22 cellular contexts compared by ENCODE assay signal in the genomic region with DNA sequence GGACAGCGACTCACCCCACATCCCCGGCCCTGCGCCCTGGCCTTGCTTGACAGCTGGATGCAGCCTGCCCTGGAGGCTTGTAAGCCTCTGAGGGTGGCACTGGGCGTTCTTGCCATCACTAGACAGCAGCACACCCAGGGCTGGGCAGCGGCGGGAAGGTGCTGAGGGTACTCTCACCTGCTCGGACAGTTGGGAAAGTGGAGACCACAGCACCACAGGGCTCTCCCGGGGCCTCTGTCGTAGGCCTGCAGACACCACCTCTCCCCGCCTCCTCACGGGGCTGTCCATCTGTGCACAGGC. TPM values are rescaled to one million over a fixed set of nuclear protein-coding genes. Genes with fewer than 3 reads are reported as not detected.
DNase-seq lines count a peak whose midpoint lies in the region; ATAC-seq, FAIRE-seq and TF ChIP-seq lines count a peak whose summit lies in the region.
"Had no signal": no experiment of that assay in that cellular context is flagged by ENCODE, and none has a peak within 500 bp of the region (broad histone marks: within the 10 kb centered on the region; RNA-seq: fewer than 3 reads in every experiment).

No MANE protein-coding gene starts in this region.

- no peak overlapping the region for H4K8ac ChIP-seq in neuronal stem cell (ENCODE audit: low read depth, low read length)

- FAIRE-seq in HepG2 (lab: Jason Lieb, UNC), result no peak
- FAIRE-seq: A204.1, G401.6, GM12892, H54 had no signal

- TF ChIP-seq EP300 in SK-N-SH (IDR thresholded peaks at IDR 0.05; ENCODE audit: borderline replicate concordance in 1 of 2, low read depth in 1 of 2, low read length in 1 of 2) (no peak), HepG2 (IDR thresholded peaks at IDR 0.05; ENCODE audit: low read depth in 2 of 2, low read length in 2 of 2) (no peak), HepG2 (CRISPR knock-in tag; IDR thresholded peaks at IDR 0.05; ENCODE audit: borderline replicate concordance) (no peak)

- H3K9me3 Mint-ChIP-seq in T-helper 2 cell treated with Interferon-gamma antibody and Interleukin-4, amounts not matched to agents 5 μg/mL and 100 μg/mL, for 36 hours, result peaks cover 6% of the 10 kb centered on the region

- no peak overlapping the region for H2BK12ac ChIP-seq in neuronal stem cell (ENCODE audit: low read length)

- H3F3A ChIP-seq in SK-N-SH (replicated peaks; ENCODE audit: insufficient read depth), result no peaks in the 10 kb centered on the region

- no peak overlapping the region for H3K27ac ChIP-seq in SK-N-SH (ENCODE audit: low read depth in 2 of 2, low read length in 1 of 2)
- H3K27ac ChIP-seq in HepG2 (ENCODE audit: extremely low read length, insufficient read depth, low read length), result no peak overlapping the region
- no peak overlapping the region for H3K27ac ChIP-seq in right lobe of liver
- H3K27ac ChIP-seq in neuronal stem cell (replicated peaks; ENCODE audit: low read length), result no peak overlapping the region
- H3K27ac ChIP-seq: 22Rv1, BLaER1, C4-2B had no signal

- TF ChIP-seq RAD21 in SK-N-SH (IDR thresholded peaks at IDR 0.05; ENCODE audit: low read length) (no peak), HepG2 (CRISPR knock-in tag; IDR thresholded peaks at IDR 0.05) (no peak)

- no peak for ATAC-seq in SK-N-SH treated with all-trans-retinoic acid at 6 μM for 48 hours
- ATAC-seq in HepG2, result peak; percentile 13
- ATAC-seq in right lobe of liver, result no peak
- ATAC-seq: CD8-positive, alpha-beta T cell had no signal

- no peaks in the 10 kb centered on the region for H3K27me3 Mint-ChIP-seq in T-helper 2 cell treated with Interferon-gamma antibody and Interleukin-4, amounts not matched to agents 5 μg/mL and 100 μg/mL, for 36 hours (ENCODE audit: low read depth)
- H3K27me3 Mint-ChIP-seq: B cell; CD4-positive, CD25-positive, alpha-beta regulatory T cell had no signal

- 40% methylated on average over 1 of the region's 11 CpGs for WGBS in SK-N-SH (ENCODE audit: low lambda C conversion rate)
- no CpG with 5 or more reads among the region's 11 CpGs for WGBS in HepG2 (ENCODE audit: low lambda C conversion rate)
- WGBS in right lobe of liver (ENCODE audit: insufficient coverage, low coverage, low lambda C conversion rate, missing lambda C conversion rate), result 80% methylated on average over 1 of the region's 11 CpGs
- no CpG with 5 or more reads among the region's 11 CpGs for WGBS in neuronal stem cell (ENCODE audit: extremely low coverage in 2 of 2, insufficient read length in 2 of 2, insufficient replicate concordance in 1 of 2), 2 donors

- TF ChIP-seq POLR2A in HepG2 (IDR thresholded peaks at IDR 0.05; ENCODE audit: insufficient read depth in 1 of 2, low read depth in 2 of 2, low read length in 2 of 2) (no peak), right lobe of liver (IDR thresholded peaks at IDR 0.05) (no peak)

- no peak overlapping the region for H2BK120ac ChIP-seq in neuronal stem cell (ENCODE audit: low read depth, low read length)

- no peaks in the 10 kb centered on the region for H3K79me2 ChIP-seq in SK-N-SH (ENCODE audit: insufficient read depth)
- H3K79me2 ChIP-seq in HepG2 (ENCODE audit: insufficient read depth, low read length), result no peaks in the 10 kb centered on the region

- TF ChIP-seq CTCF in SK-N-SH (IDR thresholded peaks at IDR 0.05) (no peak), HepG2 (CRISPR knock-in tag; IDR thresholded peaks at IDR 0.05) (no peak), right lobe of liver (IDR thresholded peaks at IDR 0.05) (no peak)

- H2AK5ac ChIP-seq in neuronal stem cell (ENCODE audit: low read depth, low read length), result peak overlapping the region; percentile 84

- H3K4me3 ChIP-seq in SK-N-SH (ENCODE audit: low read depth in 2 of 2, low read length in 1 of 2) (no peak overlapping the region), HepG2 (replicated peaks in 1 of 3; ENCODE audit: insufficient read depth in 1 of 3, low read depth in 2 of 3, low read length in 3 of 3) (no peak overlapping the region), right lobe of liver (no peak overlapping the region), neuronal stem cell (ENCODE audit: low read length in 2 of 2) (peak overlapping the region in 1 of 2 donors; percentile 58)
- H3K4me3 ChIP-seq: BLaER1, HAP-1 had no signal

- H3K9me2 ChIP-seq in SK-N-SH, result no peaks in the 10 kb centered on the region

- H3K4ac ChIP-seq in neuronal stem cell (ENCODE audit: low read length), result no peak overlapping the region

- no peaks in the 10 kb centered on the region for H3K27me3 ChIP-seq in SK-N-SH (ENCODE audit: insufficient read depth)
- peaks cover 15 to 73% of the 10 kb centered on the region in 2 experiments for H3K27me3 ChIP-seq in HepG2 (ENCODE audit: control insufficient read depth in 1 of 2, insufficient read depth in 2 of 2, low read length in 2 of 2)
- H3K27me3 ChIP-seq in right lobe of liver, result no peaks in the 10 kb centered on the region
- H3K27me3 ChIP-seq in neuronal stem cell (ENCODE audit: control insufficient read depth in 3 of 3, insufficient read depth in 3 of 3, low read depth in 1 of 3, low read length in 3 of 3), result no peaks in the 10 kb centered on the region
- H3K27me3 ChIP-seq: BLaER1 had no signal

- peak overlapping the region; percentile 6 for H2BK5ac ChIP-seq in neuronal stem cell (ENCODE audit: low read length)

- H3K4me1 ChIP-seq in SK-N-SH (ENCODE audit: control insufficient read depth in 1 of 2, insufficient read depth in 2 of 2, low read depth in 1 of 2, low read length in 1 of 2) (no peaks in the 10 kb centered on the region), HepG2 (ENCODE audit: insufficient read depth, low read length) (no peaks in the 10 kb centered on the region), right lobe of liver (no peaks in the 10 kb centered on the region), neuronal stem cell (ENCODE audit: control insufficient read depth in 2 of 2, insufficient read depth in 1 of 2, low read depth in 1 of 2, low read length in 2 of 2) (peaks cover under 1 to 1% of the 10 kb centered on the region in 2 donors)
- H3K4me1 ChIP-seq: BLaER1 had no signal

- BruUV-seq in HepG2 (replicated peaks; lab: Mats Ljungman, UMichigan), result no TSS peak

- H3K36me3 ChIP-seq in SK-N-SH (replicated peaks in 1 of 2; ENCODE audit: control insufficient read depth in 1 of 2, insufficient read depth in 2 of 2, low read length in 1 of 2) (no peaks in the 10 kb centered on the region), HepG2 (replicated peaks in 1 of 2; ENCODE audit: control insufficient read depth in 1 of 2, insufficient read depth in 2 of 2, low read length in 2 of 2) (no peaks in the 10 kb centered on the region), right lobe of liver (no peaks in the 10 kb centered on the region), neuronal stem cell (replicated peaks in 1 of 2; ENCODE audit: control insufficient read depth in 2 of 2, insufficient read depth in 2 of 2, low read length in 2 of 2) (no peaks in the 10 kb centered on the region)
- H3K36me3 ChIP-seq: BLaER1, HAP-1 had no signal

- no peak overlapping the region for H3K27ac Mint-ChIP-seq in T-helper 2 cell treated with Interferon-gamma antibody and Interleukin-4, amounts not matched to agents 5 μg/mL and 100 μg/mL, for 36 hours
- H3K27ac Mint-ChIP-seq: B cell; CD4-positive, CD25-positive, alpha-beta regulatory T cell; CD8-positive, alpha-beta T cell; HFFc6 had no signal

- no peak overlapping the region for H2BK15ac ChIP-seq in neuronal stem cell (ENCODE audit: low read length)

- in situ Hi-C loops in HepG2 (cut with HindIII; ENCODE audit: extremely low pct_ligation_motif_present, low pct_unique_long_range_greater_than_20kb), result no loop called here

- POLR2A ChIA-PET in SK-N-SH (lab: Yijun Ruan, JAX), result no interaction called here
- POLR2A ChIA-PET in HepG2 (lab: Yijun Ruan, JAX), result no interaction called here

- no peaks in the 10 kb centered on the region for H3K4me1 Mint-ChIP-seq in T-helper 2 cell treated with Interferon-gamma antibody and Interleukin-4, amounts not matched to agents 5 μg/mL and 100 μg/mL, for 36 hours (ENCODE audit: low read depth)
- H3K4me1 Mint-ChIP-seq: B cell had no signal

- H3K23ac ChIP-seq in neuronal stem cell (ENCODE audit: low read depth, low read length, poor library complexity), result no peak overlapping the region

- DNase-seq in SK-N-SH (peak; percentile 14), HepG2 (ENCODE audit: low spot score) (no peak), right lobe of liver (no peak), neuronal stem cell (ENCODE audit: low spot score) (no peak)
- DNase-seq in T-helper 2 cell treated with Interferon-gamma antibody and Interleukin-4, amounts not matched to agents 5 μg/mL and 100 μg/mL, for 36 hours (ENCODE audit: low spot score), result no peak
- DNase-seq: Caco-2; CD4-positive, CD25-positive, alpha-beta regulatory T cell; CD8-positive, alpha-beta T cell; DMS153; DND-41; GOT3; HFFc6 had no signal

- CTCF ChIA-PET in SK-N-SH (lab: Yijun Ruan, JAX) (interaction anchor here (0.9 kb wide), 1 partner anchor 175 kb away, joined by 3 read pairs; no protein-coding TSS in a partner anchor), HepG2 (lab: Yijun Ruan, JAX; ENCODE audit: low intra/inter-chr PET ratio, low total read pairs) (no interaction called here)

- intact Hi-C loops in HepG2 (cut with micrococcal nuclease; ENCODE audit: unreplicated experiment) (no loop called here), right lobe of liver (cut with DNase I) (no loop called here)

- no peaks in the 10 kb centered on the region for H3K36me3 Mint-ChIP-seq in T-helper 2 cell treated with Interferon-gamma antibody and Interleukin-4, amounts not matched to agents 5 μg/mL and 100 μg/mL, for 36 hours (ENCODE audit: low read depth)
- H3K36me3 Mint-ChIP-seq: CD4-positive, CD25-positive, alpha-beta regulatory T cell; CD8-positive, alpha-beta T cell had no signal

- no peak overlapping the region for H3K9ac ChIP-seq in SK-N-SH
- H3K9ac ChIP-seq in HepG2 (ENCODE audit: insufficient read depth, low read depth, low read length), result no peak overlapping the region
- peak overlapping the region; percentile 21 for H3K9ac ChIP-seq in neuronal stem cell (ENCODE audit: low read depth, low read length, poor library complexity)
- H3K9ac ChIP-seq: BLaER1 had no signal

- H3K9me3 ChIP-seq in SK-N-SH (no peaks in the 10 kb centered on the region), HepG2 (ENCODE audit: low read length) (peaks cover 4% of the 10 kb centered on the region; the same call in 1 of the 2 replicates), right lobe of liver (no peaks in the 10 kb centered on the region), neuronal stem cell (replicated peaks in 1 of 2; ENCODE audit: control insufficient read depth in 2 of 2, insufficient read depth in 1 of 2, low read depth in 1 of 2, low read length in 2 of 2) (peaks cover 0 to 17% of the 10 kb centered on the region in 2 donors)
- H3K9me3 ChIP-seq: HAP-1 had no signal

- H4K20me1 ChIP-seq in SK-N-SH (ENCODE audit: insufficient read depth) (no peaks in the 10 kb centered on the region), HepG2 (ENCODE audit: insufficient read depth, low read length) (0 out of 2 replicates have a peak, but pooled peaks cover 3% of the 10 kb centered on the region)
- H4K20me1 ChIP-seq: BLaER1 had no signal

- no peaks in the 10 kb centered on the region for H3K79me1 ChIP-seq in neuronal stem cell (ENCODE audit: low read depth, low read length)

- no peak overlapping the region for H4K91ac ChIP-seq in neuronal stem cell (ENCODE audit: low read depth, low read length, poor library complexity)

- H3K4me3 Mint-ChIP-seq in T-helper 2 cell treated with Interferon-gamma antibody and Interleukin-4, amounts not matched to agents 5 μg/mL and 100 μg/mL, for 36 hours, result no peak overlapping the region
- H3K4me3 Mint-ChIP-seq: B cell; CD4-positive, CD25-positive, alpha-beta regulatory T cell; CD8-positive, alpha-beta T cell; HFFc6 had no signal

- peak overlapping the region; percentile 71 for H3K14ac ChIP-seq in neuronal stem cell (ENCODE audit: low read length)

- H2AFZ ChIP-seq in SK-N-SH (ENCODE audit: low read depth) (no peak overlapping the region), HepG2 (ENCODE audit: low read length) (no peak overlapping the region), neuronal stem cell (ENCODE audit: low read length) (no peak overlapping the region)

- no peak overlapping the region for H3K4me2 ChIP-seq in SK-N-SH
- H3K4me2 ChIP-seq in HepG2 (ENCODE audit: low read depth, low read length), result no peak overlapping the region
- H3K4me2 ChIP-seq in neuronal stem cell (ENCODE audit: insufficient read depth, low read length, poor library complexity, severe bottlenecking), result no peak overlapping the region
- H3K4me2 ChIP-seq: BLaER1 had no signal

- peak overlapping the region; percentile 17 for H3K18ac ChIP-seq in neuronal stem cell (ENCODE audit: low read length)

RNA-seq across cellular contexts. Expression of gene BRSK2, which starts 18.8 kb away (rescaled TPM):
- polyA plus RNA-seq in SK-N-SH (2012; rRNA removed), result 0.64 and 0.80 TPM in 2 replicates
- 0.26 and 0.68 TPM in 2 replicates for polyA plus RNA-seq in SK-N-SH (2012; cell fraction: cytosol; rRNA removed)
- polyA plus RNA-seq in SK-N-SH (2012; cell fraction: nucleus; rRNA removed), result 1.1 and 3.0 TPM in 2 replicates
- 0.84 and 1.1 TPM in 2 replicates for total RNA-seq in HepG2 (2016; rRNA removed; fragmentation: Illumina TruSeq; extraction: Trizol)
- 0.35 and 0.40 TPM in 2 replicates for total RNA-seq in HepG2 (2016; cell fraction: cytosol; rRNA removed; fragmentation: Illumina TruSeq; extraction: Trizol; ENCODE audit: low read depth)
- total RNA-seq in HepG2 (2016; cell fraction: insoluble cytoplasmic fraction; rRNA removed; fragmentation: Illumina TruSeq; extraction: Trizol), result 0.19 and 0.93 TPM in 2 replicates
- 1.1 and 1.3 TPM in 2 replicates for total RNA-seq in HepG2 (2016; cell fraction: membrane; rRNA removed; fragmentation: Illumina TruSeq; extraction: Trizol)
- total RNA-seq in HepG2 (2016; cell fraction: nucleus; rRNA removed; fragmentation: Illumina TruSeq; extraction: Trizol), result 1.3 and 1.7 TPM in 2 replicates
- polyA plus RNA-seq in HepG2 (2011; rRNA removed), result 0.74 and 2.3 TPM in 2 replicates
- polyA plus RNA-seq in HepG2 (2011; cell fraction: cytosol; rRNA removed), result 0.62 and 0.65 TPM in 2 replicates
- polyA plus RNA-seq in HepG2 (2011; cell fraction: nucleus; rRNA removed), result 7.2 and 9.9 TPM in 2 replicates
- polyA plus RNA-seq in HepG2 (2012), result 0.54 and 1.4 TPM in 2 replicates
- polyA plus RNA-seq in HepG2 (2016; cell fraction: cytosol; fragmentation: Illumina TruSeq; extraction: Trizol; ENCODE audit: low read depth), result 0.18 and 0.59 TPM in 2 replicates
- 0.59 and 0.72 TPM in 2 replicates for polyA plus RNA-seq in HepG2 (2016; cell fraction: insoluble cytoplasmic fraction; fragmentation: Illumina TruSeq; extraction: Trizol; ENCODE audit: low read depth)
- 0.64 and 0.85 TPM in 2 replicates for polyA plus RNA-seq in HepG2 (2016; cell fraction: membrane; fragmentation: Illumina TruSeq; extraction: Trizol; ENCODE audit: low read depth)
- polyA plus RNA-seq in HepG2 (2016; cell fraction: nucleus; fragmentation: Illumina TruSeq; extraction: Trizol; ENCODE audit: insufficient read depth, low read depth), result 1.8 and 3.3 TPM in 2 replicates
- polyA minus RNA-seq in HepG2 (2011; rRNA and poly(A)+ RNA removed; ENCODE audit: low replicate concordance), result 0.62 and 1.2 TPM in 2 replicates
- 0.88 and 1.3 TPM in 2 replicates for polyA minus RNA-seq in HepG2 (2011; cell fraction: cytosol; rRNA and poly(A)+ RNA removed)
- polyA minus RNA-seq in HepG2 (2011; cell fraction: nucleus; rRNA and poly(A)+ RNA removed), result 0.90 and 3.0 TPM in 2 replicates
- under 1 TPM in 2 of 6 experiments, not detected in 4; 0.12 to 0.49 TPM for total RNA-seq in right lobe of liver
- polyA plus RNA-seq in neuronal stem cell (2013, experiment 1 of 2), result 24.4 TPM
- 23.0 TPM for polyA plus RNA-seq in neuronal stem cell (2013, experiment 2 of 2)
